In genomic region chr14:20435454-20436362, GRCh38 we compare ENCODE assay signal across 12 cellular contexts. TPM values are rescaled to one million over a fixed set of nuclear protein-coding genes. Genes with fewer than 3 reads are reported as not detected.
DNase-seq lines count a peak whose midpoint lies in the region.
"Had no signal": no experiment of that assay in that cellular context is flagged by ENCODE, and none has a peak within 500 bp of the region (broad histone marks: within the 10 kb centered on the region; RNA-seq: fewer than 3 reads in every experiment).

Gene KLHL33, minus strand, starts transcription at chr14:20436166. Its CDS starts 355 bp downstream, at chr14:20435811.

- H3K4me3 Mint-ChIP-seq in dendritic cell treated with granulocyte-macrophage colony-stimulating factor and Interleukin-4, amounts not matched to agents 40 ng/mL and 50 ng/mL, for 4 days, result no peak within 1 kb of the TSS
- H3K4me3 Mint-ChIP-seq: activated CD4-positive, alpha-beta memory T cell treated with anti-CD3 and anti-CD28 coated beads for 36 hours; activated naive CD8-positive, alpha-beta T cell treated with anti-CD3 and anti-CD28 coated beads for 36 hours had no signal

- peak; percentile 92 for DNase-seq in NCI-H2107 (lab: John Stamatoyannopoulos, UW)
- DNase-seq in mesenchymal stem cell, result no peak
- DNase-seq in NCI-H146 treated with DMSO at 0.1 percent for 48 hours (lab: John Stamatoyannopoulos, UW; ENCODE audit: unreplicated experiment), result no peak
- DNase-seq in NOMO-1 (lab: John Stamatoyannopoulos, UW; ENCODE audit: unreplicated experiment in 2 of 2), result no peak
- DNase-seq in cerebellar cortex (ENCODE audit: low spot score), result no peak
- DNase-seq in islet precursor cell, result no peak
- DNase-seq: activated CD4-positive, alpha-beta memory T cell treated with anti-CD3 and anti-CD28 coated beads for 36 hours; activated naive CD8-positive, alpha-beta T cell treated with anti-CD3 and anti-CD28 coated beads for 36 hours; DMS 273 treated with DMSO at 0.1 percent for 48 hours; NCI-H748 treated with DMSO at 0.1 percent for 48 hours had no signal

- no peak within 1 kb of the TSS for H4K91ac ChIP-seq in mesenchymal stem cell (ENCODE audit: low read length)

- WGBS in mesenchymal stem cell, result 75% methylated on average over 28 of the region's 28 CpGs

- no peak within 1 kb of the TSS for H3K18ac ChIP-seq in mesenchymal stem cell (ENCODE audit: low read depth in 1 of 2, low read length in 2 of 2)

- H3K36me3 ChIP-seq in mesenchymal stem cell (ENCODE audit: control insufficient read depth in 1 of 2, insufficient read depth in 2 of 2, low read depth in 1 of 2, low read length in 2 of 2), result no peaks in the 10 kb centered on the region

- H3K27me3 Mint-ChIP-seq in dendritic cell treated with granulocyte-macrophage colony-stimulating factor and Interleukin-4, amounts not matched to agents 40 ng/mL and 50 ng/mL, for 4 days, result peaks cover 5% of the 10 kb centered on the region
- H3K27me3 Mint-ChIP-seq: activated CD4-positive, alpha-beta memory T cell treated with anti-CD3 and anti-CD28 coated beads for 36 hours; activated naive CD8-positive, alpha-beta T cell treated with anti-CD3 and anti-CD28 coated beads for 36 hours had no signal

- H3K9ac ChIP-seq in mesenchymal stem cell (ENCODE audit: low read length), result peak within 1 kb of the TSS; percentile 66

- peaks cover 6% of the 10 kb centered on the region for H3K4me1 ChIP-seq in mesenchymal stem cell (ENCODE audit: control insufficient read depth, insufficient read depth, low read depth, low read length)

- H2AFZ ChIP-seq in mesenchymal stem cell (ENCODE audit: low read depth, low read length), result peak within 1 kb of the TSS; percentile 65

- no peak within 1 kb of the TSS for H2BK120ac ChIP-seq in mesenchymal stem cell (ENCODE audit: low read depth, low read length)

- no peak within 1 kb of the TSS for H4K8ac ChIP-seq in mesenchymal stem cell (ENCODE audit: low read length)

- no peak within 1 kb of the TSS for H3K4ac ChIP-seq in mesenchymal stem cell (ENCODE audit: low read depth in 1 of 2, low read length in 2 of 2)

- H3K9me3 Mint-ChIP-seq in dendritic cell treated with granulocyte-macrophage colony-stimulating factor and Interleukin-4, amounts not matched to agents 40 ng/mL and 50 ng/mL, for 4 days, result peaks cover 10% of the 10 kb centered on the region
- H3K9me3 Mint-ChIP-seq: activated CD4-positive, alpha-beta memory T cell treated with anti-CD3 and anti-CD28 coated beads for 36 hours; activated naive CD8-positive, alpha-beta T cell treated with anti-CD3 and anti-CD28 coated beads for 36 hours had no signal

- no peaks in the 10 kb centered on the region for H3K36me3 Mint-ChIP-seq in dendritic cell treated with granulocyte-macrophage colony-stimulating factor and Interleukin-4, amounts not matched to agents 40 ng/mL and 50 ng/mL, for 4 days (ENCODE audit: low read depth)
- H3K36me3 Mint-ChIP-seq: activated CD4-positive, alpha-beta memory T cell treated with anti-CD3 and anti-CD28 coated beads for 36 hours; activated naive CD8-positive, alpha-beta T cell treated with anti-CD3 and anti-CD28 coated beads for 36 hours had no signal

- no peak within 1 kb of the TSS for H3K14ac ChIP-seq in mesenchymal stem cell (ENCODE audit: low read length in 2 of 2)

- intact Hi-C loops in dendritic cell treated with granulocyte-macrophage colony-stimulating factor and Interleukin-4, amounts not matched to agents 40 ng/mL and 50 ng/mL, for 4 days (cut with micrococcal nuclease), result no loop called here

- no peaks in the 10 kb centered on the region for H3K9me3 ChIP-seq in mesenchymal stem cell (ENCODE audit: control insufficient read depth, low read length)

- H2AK5ac ChIP-seq in mesenchymal stem cell (ENCODE audit: low read length, severe bottlenecking), result no peak within 1 kb of the TSS

- H2BK5ac ChIP-seq in mesenchymal stem cell (ENCODE audit: low read depth, low read length, poor library complexity, severe bottlenecking), result no peak within 1 kb of the TSS

- no peak within 1 kb of the TSS for H3K27ac ChIP-seq in mesenchymal stem cell (ENCODE audit: low read length, poor library complexity, severe bottlenecking)
- peak within 1 kb of the TSS; percentile 74 for H3K27ac ChIP-seq in temporal lobe (ENCODE audit: low read depth, low read length)

- H3K23ac ChIP-seq in mesenchymal stem cell (ENCODE audit: low read length in 2 of 2), result no peak within 1 kb of the TSS

- H2BK12ac ChIP-seq in mesenchymal stem cell (ENCODE audit: low read length in 2 of 2), result no peak within 1 kb of the TSS

- no peak within 1 kb of the TSS for H2BK15ac ChIP-seq in mesenchymal stem cell (ENCODE audit: low read depth, poor library complexity, severe bottlenecking)

- no peaks in the 10 kb centered on the region for H3K79me1 ChIP-seq in mesenchymal stem cell (replicated peaks; ENCODE audit: low read length, poor library complexity, severe bottlenecking)

- peak within 1 kb of the TSS; percentile 60 for H3K27ac Mint-ChIP-seq in dendritic cell treated with granulocyte-macrophage colony-stimulating factor and Interleukin-4, amounts not matched to agents 40 ng/mL and 50 ng/mL, for 4 days
- H3K27ac Mint-ChIP-seq: activated CD4-positive, alpha-beta memory T cell treated with anti-CD3 and anti-CD28 coated beads for 36 hours; activated naive CD8-positive, alpha-beta T cell treated with anti-CD3 and anti-CD28 coated beads for 36 hours had no signal

- H3K4me2 ChIP-seq in mesenchymal stem cell (ENCODE audit: low read length, poor library complexity, severe bottlenecking), result no peak within 1 kb of the TSS

- H3K27me3 ChIP-seq in mesenchymal stem cell (ENCODE audit: control insufficient read depth in 1 of 2, insufficient read depth in 1 of 2, low read length in 2 of 2), result peaks cover 0 to 17% of the 10 kb centered on the region in 2 experiments

- peaks cover 59% of the 10 kb centered on the region for H3K4me1 Mint-ChIP-seq in dendritic cell treated with granulocyte-macrophage colony-stimulating factor and Interleukin-4, amounts not matched to agents 40 ng/mL and 50 ng/mL, for 4 days (ENCODE audit: low read depth)

- H3K4me3 ChIP-seq in mesenchymal stem cell (ENCODE audit: insufficient read depth in 1 of 2, low read depth in 1 of 2, low read length in 2 of 2), result peak within 1 kb of the TSS in 1 of 2 experiments; percentile 67

RNA-seq across cellular contexts. Expression of gene KLHL33, which starts in this region (rescaled TPM):
- 0.01 TPM for polyA plus RNA-seq in mesenchymal stem cell (2013, experiment 1 of 2)
- polyA plus RNA-seq in mesenchymal stem cell (2013, experiment 2 of 2), result not detected
- total RNA-seq in temporal lobe, result 0.25 TPM
